Comparison of ENCODE assay signal across 24 cellular contexts in genomic region chr17:14469971-14470370, GRCh38.
"Had no signal": no experiment of that assay in that cellular context is flagged by ENCODE, and none has a peak within 500 bp of the region (broad histone marks: within the 10 kb centered on the region; RNA-seq: fewer than 3 reads in every experiment).

No MANE protein-coding gene starts in this region.

- H3K27me3 ChIP-seq: brain microvascular endothelial cell, cardiac muscle cell had no signal

- ATAC-seq: activated T-cell treated with anti-CD3 and anti-CD28 coated beads, Interleukin-2, amount 50 U/mL, for 72 hours; T-cell had no signal

- H3K27me3 Mint-ChIP-seq: activated CD4-positive, alpha-beta memory T cell treated with anti-CD3 and anti-CD28 coated beads for 36 hours; activated CD4-positive, alpha-beta T cell treated with anti-CD3 and anti-CD28 coated beads, Interleukin-2, amount 10 ng/mL, durations not matched to agents 7 days and 5 days; activated naive CD4-positive, alpha-beta T cell treated with anti-CD3 and anti-CD28 coated beads, Interleukin-2, amount 10 ng/mL, durations not matched to agents 7 days and 5 days; activated naive CD8-positive, alpha-beta T cell treated with anti-CD3 and anti-CD28 coated beads for 36 hours had no signal

- H3K27ac ChIP-seq: cardiac muscle cell, PC-9, SK-N-MC, VCaP had no signal

- DNase-seq: activated CD4-positive, alpha-beta memory T cell treated with anti-CD3 and anti-CD28 coated beads for 36 hours; activated CD4-positive, alpha-beta T cell treated with anti-CD3 and anti-CD28 coated beads, Interleukin-2, amount 10 ng/mL, durations not matched to agents 7 days and 5 days; activated CD4-positive, CD25-positive, alpha-beta regulatory T cell; activated gamma-delta T cell treated with Interleukin-2 at 50 U/mL for 16 hours; activated naive CD4-positive, alpha-beta T cell treated with anti-CD3 and anti-CD28 coated beads, Interleukin-2, amount 10 ng/mL, durations not matched to agents 7 days and 5 days; activated naive CD8-positive, alpha-beta T cell treated with anti-CD3 and anti-CD28 coated beads for 36 hours; activated T-cell treated with anti-CD3 and anti-CD28 coated beads, Interleukin-2, amount 50 U/mL, for 72 hours; brain microvascular endothelial cell; cerebellar nuclear complex; MM.1S; NCI-H1048; NCI-H146; NCI-H187 treated with DMSO at 0.1 percent for 48 hours; NCI-H2081 treated with DMSO at 0.1 percent for 48 hours; NCI-H446; NCI-H524; PC-9; SHP77 treated with DMSO at 0.1 percent for 48 hours; T-cell; T1000 had no signal

- H3K9me3 Mint-ChIP-seq: activated naive CD8-positive, alpha-beta T cell treated with anti-CD3 and anti-CD28 coated beads for 36 hours; activated T-helper 2 cell treated with anti-CD3 and anti-CD28 coated beads, Interferon-gamma antibody, Interleukin-2, Interleukin-4, amounts not matched to agents 10 μg/mL and 5 μg/mL and 100 μg/mL, durations not matched to agents 14 hours and 24 hours and 36 hours had no signal

- H3K4me2 ChIP-seq: PC-9 had no signal

- H3K4me1 Mint-ChIP-seq: activated CD4-positive, alpha-beta T cell treated with anti-CD3 and anti-CD28 coated beads, Interleukin-2, amount 10 ng/mL, durations not matched to agents 7 days and 5 days; activated naive CD4-positive, alpha-beta T cell treated with anti-CD3 and anti-CD28 coated beads, Interleukin-2, amount 10 ng/mL, durations not matched to agents 7 days and 5 days; T-cell had no signal

- H2AFZ ChIP-seq: PC-9 had no signal

- H3K36me3 Mint-ChIP-seq: activated CD4-positive, alpha-beta memory T cell treated with anti-CD3 and anti-CD28 coated beads for 36 hours; activated naive CD4-positive, alpha-beta T cell treated with anti-CD3 and anti-CD28 coated beads, Interleukin-2, amount 10 ng/mL, durations not matched to agents 7 days and 5 days; activated naive CD8-positive, alpha-beta T cell treated with anti-CD3 and anti-CD28 coated beads for 36 hours; T-cell had no signal

- H3K4me3 Mint-ChIP-seq: activated CD4-positive, alpha-beta memory T cell treated with anti-CD3 and anti-CD28 coated beads for 36 hours; activated CD4-positive, alpha-beta T cell treated with anti-CD3 and anti-CD28 coated beads, Interleukin-2, amount 10 ng/mL, durations not matched to agents 7 days and 5 days; activated naive CD4-positive, alpha-beta T cell treated with anti-CD3 and anti-CD28 coated beads, Interleukin-2, amount 10 ng/mL, durations not matched to agents 7 days and 5 days; activated naive CD8-positive, alpha-beta T cell treated with anti-CD3 and anti-CD28 coated beads for 36 hours; activated T-cell treated with anti-CD3 and anti-CD28 coated beads, Interleukin-2, amount 50 U/mL, for 72 hours; T-cell had no signal

- H3K4me3 ChIP-seq: cardiac muscle cell, PC-9, SK-N-MC had no signal

- H3K27ac Mint-ChIP-seq: activated CD4-positive, alpha-beta memory T cell treated with anti-CD3 and anti-CD28 coated beads for 36 hours; activated CD4-positive, alpha-beta T cell treated with anti-CD3 and anti-CD28 coated beads, Interleukin-2, amount 10 ng/mL, durations not matched to agents 7 days and 5 days; activated naive CD4-positive, alpha-beta T cell treated with anti-CD3 and anti-CD28 coated beads, Interleukin-2, amount 10 ng/mL, durations not matched to agents 7 days and 5 days; activated naive CD8-positive, alpha-beta T cell treated with anti-CD3 and anti-CD28 coated beads for 36 hours; activated T-cell treated with anti-CD3 and anti-CD28 coated beads, Interleukin-2, amount 50 U/mL, for 72 hours; activated T-helper 2 cell treated with anti-CD3 and anti-CD28 coated beads, Interferon-gamma antibody, Interleukin-2, Interleukin-4, amounts not matched to agents 10 μg/mL and 5 μg/mL and 100 μg/mL, durations not matched to agents 14 hours and 24 hours and 36 hours; T-cell had no signal

- H3K36me3 ChIP-seq: brain microvascular endothelial cell, cardiac muscle cell had no signal
